In genomic region chr5:173055042-173055721, GRCh38 we compare ENCODE assay signal across 8 cellular contexts. TPM values are rescaled to one million over a fixed set of nuclear protein-coding genes. Genes with fewer than 3 reads are reported as not detected.
DNase-seq lines count a peak whose midpoint lies in the region; ATAC-seq and TF ChIP-seq lines count a peak whose summit lies in the region.

No MANE protein-coding gene starts in this region.

- H3K27me3 Mint-ChIP-seq in nephron (ENCODE audit: low read depth), result peaks cover 7% of the 10 kb centered on the region

- peaks cover 24% of the 10 kb centered on the region for H3K4me1 Mint-ChIP-seq in nephron

- H3K36me3 ChIP-seq in colonic mucosa, result no peaks in the 10 kb centered on the region

- peak overlapping the region in 1 of 3 experiments; percentile 24 for H3K27ac Mint-ChIP-seq in nephron

- peaks cover 4% of the 10 kb centered on the region for H3K4me1 ChIP-seq in colonic mucosa

- no peaks in the 10 kb centered on the region for H3K9me3 Mint-ChIP-seq in nephron

- no peak for ATAC-seq in GM18870 (IDR thresholded peaks at IDR 0.05; ENCODE audit: unreplicated experiment)

- H3K4me3 ChIP-seq in AG09309 (ENCODE audit: control insufficient read depth, low read depth, low read length), result peak overlapping the region; percentile 64
- H3K4me3 ChIP-seq in Jurkat, Clone E6-1 (ENCODE audit: low read length), result peak overlapping the region; percentile 69
- H3K4me3 ChIP-seq in colonic mucosa, result peak overlapping the region; percentile 100

- DNase-seq in AG09309 (ENCODE audit: low read depth) (no peak), colonic mucosa (peak; percentile 13), ecto neural progenitor cell (ENCODE audit: low spot score) (no peak), NCI-H2107 (lab: John Stamatoyannopoulos, UW) (no peak), NCI-H510A (lab: John Stamatoyannopoulos, UW) (no peak)
- DNase-seq in Jurkat, Clone E6-1 (ENCODE audit: low read depth, low spot score), result no peak

- H3K27me3 ChIP-seq in colonic mucosa, result no peaks in the 10 kb centered on the region

- no peaks in the 10 kb centered on the region for H3K9me3 ChIP-seq in colonic mucosa

- H3K4me3 Mint-ChIP-seq in nephron, result peak overlapping the region; percentile 94 to 97 (median 94)

- peak overlapping the region; percentile 99 for H3K27ac ChIP-seq in colonic mucosa

- intact Hi-C loops in colonic mucosa (cut with DNase I), result loop anchor here (5.0 kb wide), 1 partner anchor 73 kb away; the partner anchor contains the start of gene ATP6V0E1

- peak overlapping the region; percentile 47 to 54 for H3K9ac ChIP-seq in colonic mucosa (ENCODE audit: low read depth in 2 of 2, low read length in 2 of 2)

- H3K36me3 Mint-ChIP-seq in nephron (ENCODE audit: low read depth), result peaks cover 3% of the 10 kb centered on the region

- TF ChIP-seq CTCF in AG09309 (IDR thresholded peaks at IDR 0.05; ENCODE audit: control insufficient read depth, insufficient read depth, low read depth, low read length, missing control alignments) (no peak), colonic mucosa (IDR thresholded peaks at IDR 0.05) (no peak), nephron (IDR thresholded peaks at IDR 0.05; ENCODE audit: unreplicated experiment in 3 of 3) (no peak)

RNA-seq across cellular contexts. Expression of gene CREBRF, which starts 1.0 kb away (rescaled TPM):
- polyA plus RNA-seq in Jurkat, Clone E6-1 (2012; ENCODE audit: insufficient read depth, insufficient read length), result 3.2 TPM
- 10 to 100 TPM in 1 of 2 donors, 1 to 10 TPM in 1; 7.2 to 19.1 TPM for total RNA-seq in colonic mucosa
